2 cellular contexts compared by ENCODE assay signal in the genomic region with DNA sequence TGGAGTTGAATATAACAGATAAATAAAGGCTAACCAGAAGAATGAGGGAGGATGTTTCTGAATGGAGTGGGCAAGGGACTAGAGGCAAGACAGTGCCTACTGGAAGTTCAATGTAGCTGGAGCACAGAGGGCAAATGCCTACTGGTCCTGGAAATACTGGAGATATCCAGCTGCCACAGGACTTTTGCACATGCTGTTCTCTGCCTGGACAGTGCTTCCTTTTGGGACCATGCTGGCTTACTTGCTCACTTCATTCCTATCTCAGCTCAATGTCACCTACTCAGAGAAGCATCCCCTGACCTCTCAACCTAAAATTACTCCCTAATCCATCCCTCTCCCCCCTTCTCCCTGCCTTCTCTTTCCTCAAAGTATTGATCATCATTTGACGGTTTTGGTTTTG.
A peak's percentile ranks its signal among the peaks of the same experiment; 100 is the strongest.
TF ChIP-seq lines count a peak whose summit lies in the region.

No MANE protein-coding gene starts in this region.

TF ChIP-seq in HEK293, 187 proteins besides CTCF, POLR2A, EP300 and RAD21 (continues in another document):
- TF ChIP-seq KLF16 (tag by site-specific recombination; IDR thresholded peaks at IDR 0.05) (no peak), SCRT1 (tag by site-specific recombination; IDR thresholded peaks at IDR 0.05; ENCODE audit: borderline replicate concordance) (no peak), ZNF549 (tag by site-specific recombination; IDR thresholded peaks at IDR 0.05) (no peak), ZNF621 (tag by site-specific recombination; IDR thresholded peaks at IDR 0.05) (no peak), ZNF266 (tag by site-specific recombination; IDR thresholded peaks at IDR 0.05; ENCODE audit: low read depth) (no peak), KLF7 (tag by site-specific recombination; IDR thresholded peaks at IDR 0.05; ENCODE audit: borderline replicate concordance) (no peak), ZEB2 (tag by site-specific recombination; IDR thresholded peaks at IDR 0.05) (no peak), ZNF335 (tag by site-specific recombination; conservative IDR thresholded peaks at IDR 0.05) (no peak), ZNF133 (tag by site-specific recombination; IDR thresholded peaks at IDR 0.05) (no peak), ZNF426 (tag by site-specific recombination; IDR thresholded peaks at IDR 0.05) (no peak), OVOL3 (tag by site-specific recombination; IDR thresholded peaks at IDR 0.05) (no peak), ZNF660 (tag by site-specific recombination; IDR thresholded peaks at IDR 0.05) (no peak)
- TF ChIP-seq, protein P1, sequence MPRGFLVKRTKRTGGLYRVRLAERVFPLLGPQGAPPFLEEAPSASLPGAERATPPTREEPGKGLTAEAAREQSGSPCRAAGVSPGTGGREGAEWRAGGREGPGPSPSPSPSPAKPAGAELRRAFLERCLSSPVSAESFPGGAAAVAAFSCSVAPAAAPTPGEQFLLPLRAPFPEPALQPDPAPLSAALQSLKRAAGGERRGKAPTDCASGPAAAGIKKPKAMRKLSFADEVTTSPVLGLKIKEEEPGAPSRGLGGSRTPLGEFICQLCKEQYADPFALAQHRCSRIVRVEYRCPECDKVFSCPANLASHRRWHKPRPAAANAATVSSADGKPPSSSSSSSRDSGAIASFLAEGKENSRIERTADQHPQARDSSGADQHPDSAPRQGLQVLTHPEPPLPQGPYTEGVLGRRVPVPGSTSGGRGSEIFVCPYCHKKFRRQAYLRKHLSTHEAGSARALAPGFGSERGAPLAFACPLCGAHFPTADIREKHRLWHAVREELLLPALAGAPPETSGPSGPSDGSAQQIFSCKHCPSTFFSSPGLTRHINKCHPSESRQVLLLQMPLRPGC (tag by site-specific recombination; IDR thresholded peaks at IDR 0.05): no peak
- TF ChIP-seq, protein P2, sequence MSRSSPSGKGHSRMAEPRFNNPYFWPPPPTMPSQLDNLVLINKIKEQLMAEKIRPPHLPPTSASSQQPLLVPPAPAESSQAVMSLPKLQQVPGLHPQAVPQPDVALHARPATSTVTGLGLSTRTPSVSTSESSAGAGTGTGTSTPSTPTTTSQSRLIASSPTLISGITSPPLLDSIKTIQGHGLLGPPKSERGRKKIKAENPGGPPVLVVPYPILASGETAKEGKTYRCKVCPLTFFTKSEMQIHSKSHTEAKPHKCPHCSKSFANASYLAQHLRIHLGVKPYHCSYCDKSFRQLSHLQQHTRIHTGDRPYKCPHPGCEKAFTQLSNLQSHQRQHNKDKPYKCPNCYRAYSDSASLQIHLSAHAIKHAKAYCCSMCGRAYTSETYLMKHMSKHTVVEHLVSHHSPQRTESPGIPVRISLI (tag by site-specific recombination; IDR thresholded peaks at IDR 0.05): no peak
- TF ChIP-seq, protein P3, sequence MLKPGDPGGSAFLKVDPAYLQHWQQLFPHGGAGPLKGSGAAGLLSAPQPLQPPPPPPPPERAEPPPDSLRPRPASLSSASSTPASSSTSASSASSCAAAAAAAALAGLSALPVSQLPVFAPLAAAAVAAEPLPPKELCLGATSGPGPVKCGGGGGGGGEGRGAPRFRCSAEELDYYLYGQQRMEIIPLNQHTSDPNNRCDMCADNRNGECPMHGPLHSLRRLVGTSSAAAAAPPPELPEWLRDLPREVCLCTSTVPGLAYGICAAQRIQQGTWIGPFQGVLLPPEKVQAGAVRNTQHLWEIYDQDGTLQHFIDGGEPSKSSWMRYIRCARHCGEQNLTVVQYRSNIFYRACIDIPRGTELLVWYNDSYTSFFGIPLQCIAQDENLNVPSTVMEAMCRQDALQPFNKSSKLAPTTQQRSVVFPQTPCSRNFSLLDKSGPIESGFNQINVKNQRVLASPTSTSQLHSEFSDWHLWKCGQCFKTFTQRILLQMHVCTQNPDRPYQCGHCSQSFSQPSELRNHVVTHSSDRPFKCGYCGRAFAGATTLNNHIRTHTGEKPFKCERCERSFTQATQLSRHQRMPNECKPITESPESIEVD (tag by site-specific recombination; IDR thresholded peaks at IDR 0.05): no peak
- TF ChIP-seq, protein P4, sequence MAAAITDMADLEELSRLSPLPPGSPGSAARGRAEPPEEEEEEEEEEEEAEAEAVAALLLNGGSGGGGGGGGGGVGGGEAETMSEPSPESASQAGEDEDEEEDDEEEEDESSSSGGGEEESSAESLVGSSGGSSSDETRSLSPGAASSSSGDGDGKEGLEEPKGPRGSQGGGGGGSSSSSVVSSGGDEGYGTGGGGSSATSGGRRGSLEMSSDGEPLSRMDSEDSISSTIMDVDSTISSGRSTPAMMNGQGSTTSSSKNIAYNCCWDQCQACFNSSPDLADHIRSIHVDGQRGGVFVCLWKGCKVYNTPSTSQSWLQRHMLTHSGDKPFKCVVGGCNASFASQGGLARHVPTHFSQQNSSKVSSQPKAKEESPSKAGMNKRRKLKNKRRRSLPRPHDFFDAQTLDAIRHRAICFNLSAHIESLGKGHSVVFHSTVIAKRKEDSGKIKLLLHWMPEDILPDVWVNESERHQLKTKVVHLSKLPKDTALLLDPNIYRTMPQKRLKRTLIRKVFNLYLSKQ (tag by site-specific recombination; IDR thresholded peaks at IDR 0.05; ENCODE audit: borderline replicate concordance): no peak
- TF ChIP-seq, protein P5, sequence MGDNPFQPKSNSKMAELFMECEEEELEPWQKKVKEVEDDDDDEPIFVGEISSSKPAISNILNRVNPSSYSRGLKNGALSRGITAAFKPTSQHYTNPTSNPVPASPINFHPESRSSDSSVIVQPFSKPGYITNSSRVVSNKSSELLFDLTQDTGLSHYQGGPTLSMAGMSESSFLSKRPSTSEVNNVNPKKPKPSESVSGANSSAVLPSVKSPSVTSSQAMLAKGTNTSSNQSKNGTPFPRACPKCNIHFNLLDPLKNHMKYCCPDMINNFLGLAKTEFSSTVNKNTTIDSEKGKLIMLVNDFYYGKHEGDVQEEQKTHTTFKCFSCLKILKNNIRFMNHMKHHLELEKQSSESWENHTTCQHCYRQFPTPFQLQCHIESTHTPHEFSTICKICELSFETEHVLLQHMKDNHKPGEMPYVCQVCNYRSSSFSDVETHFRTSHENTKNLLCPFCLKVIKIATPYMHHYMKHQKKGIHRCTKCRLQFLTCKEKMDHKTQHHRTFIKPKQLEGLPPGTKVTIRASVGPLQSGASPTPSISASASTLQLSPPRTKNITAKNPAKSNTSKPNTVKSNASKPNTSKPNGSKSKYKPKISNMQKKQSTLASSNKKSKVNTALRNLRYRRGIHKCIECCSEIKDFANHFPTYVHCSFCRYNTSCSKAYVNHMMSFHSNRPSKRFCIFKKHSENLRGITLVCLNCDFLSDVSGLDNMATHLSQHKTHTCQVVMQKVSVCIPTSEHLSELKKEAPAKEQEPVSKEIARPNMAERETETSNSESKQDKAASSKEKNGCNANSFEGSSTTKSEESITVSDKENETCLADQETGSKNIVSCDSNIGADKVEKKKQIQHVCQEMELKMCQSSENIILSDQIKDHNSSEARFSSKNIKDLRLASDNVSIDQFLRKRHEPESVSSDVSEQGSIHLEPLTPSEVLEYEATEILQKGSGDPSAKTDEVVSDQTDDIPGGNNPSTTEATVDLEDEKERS (tag by site-specific recombination; IDR thresholded peaks at IDR 0.05): peak; percentile 79

TF ChIP-seq in H1, 55 proteins besides CTCF, POLR2A, EP300 and RAD21:
- TF ChIP-seq KDM1A (IDR thresholded peaks at IDR 0.05; ENCODE audit: borderline replicate concordance, low read length): peak; percentile 78; the same call in 1 of the 2 replicates
- TF ChIP-seq SAP30 (IDR thresholded peaks at IDR 0.05; ENCODE audit: insufficient read depth, insufficient replicate concordance, low read length): no peak
